In genomic region chr10:86959737-86960002, GRCh38 we compare ENCODE assay signal across 15 cellular contexts. TPM values are rescaled to one million over a fixed set of nuclear protein-coding genes. Genes with fewer than 3 reads are reported as not detected.
DNase-seq lines count a peak whose midpoint lies in the region; ATAC-seq and TF ChIP-seq lines count a peak whose summit lies in the region.
"Had no signal": no experiment of that assay in that cellular context is flagged by ENCODE, and none has a peak within 500 bp of the region (broad histone marks: within the 10 kb centered on the region; RNA-seq: fewer than 3 reads in every experiment).

No MANE protein-coding gene starts in this region.

- no peaks in the 10 kb centered on the region for H4K20me1 ChIP-seq in SK-N-SH (ENCODE audit: insufficient read depth)
- H4K20me1 ChIP-seq in mammary epithelial cell (ENCODE audit: insufficient read depth, low read length): no peaks in the 10 kb centered on the region

- BruUV-seq in mammary epithelial cell (replicated peaks; lab: Mats Ljungman, UMichigan): no TSS peak

- H3K9me2 ChIP-seq in SK-N-SH: no peaks in the 10 kb centered on the region

- H3K4me1 Mint-ChIP-seq in mesothelial cell of epicardium: peaks cover 48% of the 10 kb centered on the region
- H3K4me1 Mint-ChIP-seq in stimulated activated effector memory CD8-positive, alpha-beta T cell treated with anti-CD3 and anti-CD28 coated beads, Interleukin-12 subunit alpha, Interleukin-12 subunit beta, amount 100 ng/mL, for 72 hours: peaks cover 6% of the 10 kb centered on the region
- H3K4me1 Mint-ChIP-seq: activated naive CD8-positive, alpha-beta T cell treated with anti-CD3 and anti-CD28 coated beads, Interleukin-2, amount 10 ng/mL, durations not matched to agents 7 days and 5 days had no signal

- no peaks in the 10 kb centered on the region for H3F3A ChIP-seq in SK-N-SH (replicated peaks; ENCODE audit: insufficient read depth)

- H3K9me3 ChIP-seq in SK-N-SH: no peaks in the 10 kb centered on the region
- H3K9me3 ChIP-seq in mammary epithelial cell (replicated peaks; ENCODE audit: insufficient read depth, low read length): no peaks in the 10 kb centered on the region
- H3K9me3 ChIP-seq in tibial artery: no peaks in the 10 kb centered on the region
- H3K9me3 ChIP-seq in mucosa of descending colon: no peaks in the 10 kb centered on the region

- H3K4me3 ChIP-seq in SK-N-SH (ENCODE audit: low read depth in 2 of 2, low read length in 1 of 2): no peak overlapping the region
- no peak overlapping the region for H3K4me3 ChIP-seq in mammary epithelial cell (replicated peaks in 1 of 3; ENCODE audit: insufficient read depth in 1 of 3, low read depth in 2 of 3, low read length in 3 of 3)
- H3K4me3 ChIP-seq in tibial artery: peak overlapping the region; percentile 49 to 50
- H3K4me3 ChIP-seq in mucosa of descending colon: no peak overlapping the region

- H3K4me1 ChIP-seq in SK-N-SH (ENCODE audit: control insufficient read depth in 1 of 2, insufficient read depth in 2 of 2, low read depth in 1 of 2, low read length in 1 of 2) (peaks cover 6 to 11% of the 10 kb centered on the region in 2 experiments; a peak in 2 of 4 replicates), mammary epithelial cell (ENCODE audit: insufficient read depth, low read length) (peaks cover 51% of the 10 kb centered on the region), tibial artery (peaks cover 5 to 79% (median 77%) of the 10 kb centered on the region in 4 donors), mucosa of descending colon (ENCODE audit: low read depth) (no peaks in the 10 kb centered on the region)

- in situ Hi-C loops in mammary epithelial cell (cut with MboI; ENCODE audit: low sequenced_read_pairs in 2 of 2): no loop called here

- CTCF ChIA-PET in SK-N-SH (lab: Yijun Ruan, JAX) (interaction anchor here (1.7 to 2.0 kb wide), 3 partner anchors 10 to 14 kb away, joined by 5 to 6 read pairs (median 6); no protein-coding TSS in a partner anchor), mammary epithelial cell (lab: Charles Lee; ENCODE audit: low non-redundant PET) (no interaction called here)

- no peaks in the 10 kb centered on the region for H3K27me3 ChIP-seq in SK-N-SH (ENCODE audit: insufficient read depth)
- H3K27me3 ChIP-seq in mammary epithelial cell (ENCODE audit: insufficient read depth, low read length): no peaks in the 10 kb centered on the region
- no peaks in the 10 kb centered on the region for H3K27me3 ChIP-seq in tibial artery

- no peaks in the 10 kb centered on the region for H3K36me3 Mint-ChIP-seq in mesothelial cell of epicardium
- no peaks in the 10 kb centered on the region for H3K36me3 Mint-ChIP-seq in stimulated activated effector memory CD8-positive, alpha-beta T cell treated with anti-CD3 and anti-CD28 coated beads, Interleukin-12 subunit alpha, Interleukin-12 subunit beta, amount 100 ng/mL, for 72 hours
- H3K36me3 Mint-ChIP-seq: activated CD8-positive, alpha-beta memory T cell treated with anti-CD3 and anti-CD28 coated beads, Interleukin-2, amount 10 ng/mL, durations not matched to agents 7 days and 5 days; activated naive CD8-positive, alpha-beta T cell treated with anti-CD3 and anti-CD28 coated beads, Interleukin-2, amount 10 ng/mL, durations not matched to agents 7 days and 5 days; CD8-positive, alpha-beta T cell had no signal

- TF ChIP-seq RAD21 in SK-N-SH (IDR thresholded peaks at IDR 0.05; ENCODE audit: low read length): no peak

- H3K36me3 ChIP-seq in SK-N-SH (replicated peaks in 1 of 2; ENCODE audit: control insufficient read depth in 1 of 2, insufficient read depth in 2 of 2, low read length in 1 of 2) (no peaks in the 10 kb centered on the region), mammary epithelial cell (ENCODE audit: insufficient read depth, low read length) (no peaks in the 10 kb centered on the region), tibial artery (peaks cover 0 to 6% (median 0%) of the 10 kb centered on the region in 3 donors), mucosa of descending colon (ENCODE audit: low read depth) (no peaks in the 10 kb centered on the region)

- dilution Hi-C loops in mammary epithelial cell (cut with HindIII; ENCODE audit: low sequenced_read_pairs): no loop called here

- no peaks in the 10 kb centered on the region for H3K9me3 Mint-ChIP-seq in mesothelial cell of epicardium
- H3K9me3 Mint-ChIP-seq in stimulated activated effector memory CD8-positive, alpha-beta T cell treated with anti-CD3 and anti-CD28 coated beads, Interleukin-12 subunit alpha, Interleukin-12 subunit beta, amount 100 ng/mL, for 72 hours: no peaks in the 10 kb centered on the region
- H3K9me3 Mint-ChIP-seq: activated naive CD8-positive, alpha-beta T cell treated with anti-CD3 and anti-CD28 coated beads, Interleukin-2, amount 10 ng/mL, durations not matched to agents 7 days and 5 days; CD8-positive, alpha-beta T cell; stimulated activated naive CD8-positive, alpha-beta T cell treated with anti-CD3 and anti-CD28 coated beads, Interleukin-15, Interleukin-2, amounts not matched to agents 100 ng/mL and 50 ng/mL, for 24 hours had no signal

- intact Hi-C loops in mammary epithelial cell (cut with micrococcal nuclease) (loop anchor here (1.0 to 2.0 kb wide), 5 partner anchors 20 to 559 kb away; partner anchors contain the start of gene BMPR1A), tibial artery (cut with DNase I; ENCODE audit: low total_unique reads) (loop anchor here (10.0 kb wide), 1 partner anchor 135 kb away; the partner anchor contains the start of genes GLUD1 and SHLD2), mucosa of descending colon (cut with DNase I, micrococcal nuclease) (no loop called here)

- no peak overlapping the region for H2AFZ ChIP-seq in SK-N-SH (ENCODE audit: low read depth)
- peak overlapping the region; percentile 54 for H2AFZ ChIP-seq in mammary epithelial cell (ENCODE audit: low read depth, low read length)

- no peak for TF ChIP-seq EP300 in SK-N-SH (IDR thresholded peaks at IDR 0.05; ENCODE audit: borderline replicate concordance in 1 of 2, low read depth in 1 of 2, low read length in 1 of 2)

- TF ChIP-seq CTCF in SK-N-SH (IDR thresholded peaks at IDR 0.05) (no peak), mammary epithelial cell (conservative IDR thresholded peaks at IDR 0.05 in 1 of 2, IDR thresholded peaks at IDR 0.05 in 1 of 2; ENCODE audit: extremely low read depth in 1 of 2, insufficient read depth in 1 of 2, low read depth in 1 of 2, low read length in 2 of 2) (no peak), mesothelial cell of epicardium (IDR thresholded peaks at IDR 0.05; ENCODE audit: unreplicated experiment) (no peak), tibial artery (IDR thresholded peaks at IDR 0.05) (no peak), mucosa of descending colon (IDR thresholded peaks at IDR 0.05) (no peak)

- no peaks in the 10 kb centered on the region for H3K27me3 Mint-ChIP-seq in mesothelial cell of epicardium (ENCODE audit: low read depth)
- H3K27me3 Mint-ChIP-seq: activated CD8-positive, alpha-beta memory T cell treated with anti-CD3 and anti-CD28 coated beads, Interleukin-2, amount 10 ng/mL, durations not matched to agents 7 days and 5 days; activated naive CD8-positive, alpha-beta T cell treated with anti-CD3 and anti-CD28 coated beads, Interleukin-2, amount 10 ng/mL, durations not matched to agents 7 days and 5 days; stimulated activated naive CD8-positive, alpha-beta T cell treated with anti-CD3 and anti-CD28 coated beads, Interleukin-15, Interleukin-2, amounts not matched to agents 100 ng/mL and 50 ng/mL, for 24 hours had no signal

- ATAC-seq in SK-N-SH treated with all-trans-retinoic acid at 6 μM for 48 hours (no peak), HG02642 (IDR thresholded peaks at IDR 0.05; ENCODE audit: poor library complexity, unreplicated experiment) (no peak), mucosa of descending colon (no peak)
- no peak for ATAC-seq in stimulated activated effector memory CD8-positive, alpha-beta T cell treated with anti-CD3 and anti-CD28 coated beads, Interleukin-12 subunit alpha, Interleukin-12 subunit beta, amount 100 ng/mL, for 72 hours

- H3K27ac Mint-ChIP-seq in mesothelial cell of epicardium: peak overlapping the region; percentile 87
- H3K27ac Mint-ChIP-seq in stimulated activated effector memory CD8-positive, alpha-beta T cell treated with anti-CD3 and anti-CD28 coated beads, Interleukin-12 subunit alpha, Interleukin-12 subunit beta, amount 100 ng/mL, for 72 hours: no peak overlapping the region
- H3K27ac Mint-ChIP-seq: activated CD8-positive, alpha-beta memory T cell treated with anti-CD3 and anti-CD28 coated beads, Interleukin-2, amount 10 ng/mL, durations not matched to agents 7 days and 5 days; activated naive CD8-positive, alpha-beta T cell treated with anti-CD3 and anti-CD28 coated beads, Interleukin-2, amount 10 ng/mL, durations not matched to agents 7 days and 5 days; CD8-positive, alpha-beta T cell; stimulated activated naive CD8-positive, alpha-beta T cell treated with anti-CD3 and anti-CD28 coated beads, Interleukin-15, Interleukin-2, amounts not matched to agents 100 ng/mL and 50 ng/mL, for 24 hours had no signal

- H3K4me2 ChIP-seq in SK-N-SH: peak overlapping the region; percentile 4; the same call in 1 of the 2 replicates
- H3K4me2 ChIP-seq in mammary epithelial cell (ENCODE audit: insufficient read depth, low read depth, low read length): peak overlapping the region; percentile 76

- H3K79me2 ChIP-seq in SK-N-SH (ENCODE audit: insufficient read depth) (no peaks in the 10 kb centered on the region), mammary epithelial cell (ENCODE audit: insufficient read depth, low read length) (peaks cover 35% of the 10 kb centered on the region)

- WGBS in SK-N-SH (ENCODE audit: low lambda C conversion rate): 80% methylated on average over 1 of the region's 2 CpGs
- 77% methylated on average over 2 of the region's 2 CpGs for WGBS in mammary epithelial cell (ENCODE audit: low coverage, missing lambda C conversion rate)

- no peak overlapping the region for H3K27ac ChIP-seq in SK-N-SH (ENCODE audit: low read depth in 2 of 2, low read length in 1 of 2)
- H3K27ac ChIP-seq in mammary epithelial cell (ENCODE audit: insufficient read depth, low read depth, low read length): peak overlapping the region; percentile 71
- H3K27ac ChIP-seq in tibial artery: peak overlapping the region; percentile 91 to 94
- H3K27ac ChIP-seq: 22Rv1 had no signal

- POLR2A ChIA-PET in SK-N-SH (lab: Yijun Ruan, JAX): no interaction called here

- DNase-seq in SK-N-SH: no peak
- DNase-seq in mammary epithelial cell: no peak
- DNase-seq in mesothelial cell of epicardium (ENCODE audit: low spot score in 2 of 2, unreplicated experiment in 2 of 2): no peak
- peak in 1 of 2 donors; percentile 19 for DNase-seq in tibial artery
- DNase-seq in stimulated activated effector memory CD8-positive, alpha-beta T cell treated with anti-CD3 and anti-CD28 coated beads, Interleukin-12 subunit alpha, Interleukin-12 subunit beta, amount 100 ng/mL, for 72 hours (ENCODE audit: low spot score in 2 of 2): no peak
- DNase-seq in mucosa of descending colon: no peak
- DNase-seq: activated CD8-positive, alpha-beta memory T cell treated with anti-CD3 and anti-CD28 coated beads, Interleukin-2, amount 10 ng/mL, durations not matched to agents 7 days and 5 days; activated naive CD8-positive, alpha-beta T cell treated with anti-CD3 and anti-CD28 coated beads, Interleukin-2, amount 10 ng/mL, durations not matched to agents 7 days and 5 days; CD8-positive, alpha-beta T cell; SHP77 treated with DMSO at 0.1 percent for 48 hours; stimulated activated CD4-positive, alpha-beta T cell treated with anti-CD3 and anti-CD28 coated beads, Interleukin-4, amount 100 ng/mL, for 24 hours had no signal

- peak overlapping the region; percentile 66 for H3K4me3 Mint-ChIP-seq in mesothelial cell of epicardium
- no peak overlapping the region for H3K4me3 Mint-ChIP-seq in stimulated activated effector memory CD8-positive, alpha-beta T cell treated with anti-CD3 and anti-CD28 coated beads, Interleukin-12 subunit alpha, Interleukin-12 subunit beta, amount 100 ng/mL, for 72 hours
- H3K4me3 Mint-ChIP-seq: activated CD8-positive, alpha-beta memory T cell treated with anti-CD3 and anti-CD28 coated beads, Interleukin-2, amount 10 ng/mL, durations not matched to agents 7 days and 5 days; activated naive CD8-positive, alpha-beta T cell treated with anti-CD3 and anti-CD28 coated beads, Interleukin-2, amount 10 ng/mL, durations not matched to agents 7 days and 5 days; CD8-positive, alpha-beta T cell; stimulated activated naive CD8-positive, alpha-beta T cell treated with anti-CD3 and anti-CD28 coated beads, Interleukin-15, Interleukin-2, amounts not matched to agents 100 ng/mL and 50 ng/mL, for 24 hours had no signal

- no peak overlapping the region for H3K9ac ChIP-seq in SK-N-SH
- H3K9ac ChIP-seq in mammary epithelial cell (ENCODE audit: insufficient read depth, low read length): peak overlapping the region; percentile 44

RNA-seq across cellular contexts. Expression of gene SNCG, which starts 1.3 kb away (rescaled TPM):
- polyA plus RNA-seq in SK-N-SH (2012; rRNA removed) (3.8 and 4.3 TPM in 2 replicates), mammary epithelial cell (101 TPM)
- 2.3 and 3.1 TPM in 2 replicates for polyA plus RNA-seq in SK-N-SH (2012; cell fraction: cytosol; rRNA removed)
- 5.2 and 6.0 TPM in 2 replicates for polyA plus RNA-seq in SK-N-SH (2012; cell fraction: nucleus; rRNA removed)
- total RNA-seq in mammary epithelial cell (10 to 100 TPM; 25.7 to 54.0 TPM), mesothelial cell of epicardium (92.0 to 104 TPM (median 98.5 TPM) in 3 replicates), mucosa of descending colon (10 to 100 TPM in 1 of 3 donors, 1 to 10 TPM in 2; 2.9 to 22.1 (median 8.3) TPM)
- 31.4 TPM for polyA minus RNA-seq in mammary epithelial cell
- total RNA-seq: activated CD8-positive, alpha-beta memory T cell treated with anti-CD3 and anti-CD28 coated beads, Interleukin-2, amount 10 ng/mL, durations not matched to agents 7 days and 5 days; activated naive CD8-positive, alpha-beta T cell treated with anti-CD3 and anti-CD28 coated beads, Interleukin-2, amount 10 ng/mL, durations not matched to agents 7 days and 5 days; CD8-positive, alpha-beta T cell had no signal

RNA-seq across cellular contexts. Expression of gene MMRN2, which starts 2.3 kb away (rescaled TPM):
- 0.02 and 0.05 TPM in 2 replicates for polyA plus RNA-seq in SK-N-SH (2012; rRNA removed)
- not detected in 2 replicates for polyA plus RNA-seq in SK-N-SH (2012; cell fraction: cytosol; rRNA removed)
- 0.01 and 0.06 TPM in 2 replicates for polyA plus RNA-seq in SK-N-SH (2012; cell fraction: nucleus; rRNA removed)
- 10 to 100 TPM in 1 of 2 donors, 1 to 10 TPM in 1; 8.5 to 13.7 TPM for total RNA-seq in mammary epithelial cell
- 11.6 TPM for polyA plus RNA-seq in mammary epithelial cell
- polyA minus RNA-seq in mammary epithelial cell: 5.4 TPM
- 6.5 to 9.8 TPM (median 7.2 TPM) in 3 replicates for total RNA-seq in mesothelial cell of epicardium
- 10 to 100 TPM in 1 of 3 donors, 1 to 10 TPM in 2; 5.7 to 11.5 (median 8.3) TPM for total RNA-seq in mucosa of descending colon
- total RNA-seq: activated CD8-positive, alpha-beta memory T cell treated with anti-CD3 and anti-CD28 coated beads, Interleukin-2, amount 10 ng/mL, durations not matched to agents 7 days and 5 days; activated naive CD8-positive, alpha-beta T cell treated with anti-CD3 and anti-CD28 coated beads, Interleukin-2, amount 10 ng/mL, durations not matched to agents 7 days and 5 days had no signal

RNA-seq across cellular contexts. Expression of gene ADIRF, which starts 8.6 kb away (rescaled TPM):
- polyA plus RNA-seq in SK-N-SH (2012; rRNA removed) (not detected in 2 replicates), mammary epithelial cell (517 TPM)
- not detected in 2 replicates for polyA plus RNA-seq in SK-N-SH (2012; cell fraction: cytosol; rRNA removed)
- polyA plus RNA-seq in SK-N-SH (2012; cell fraction: nucleus; rRNA removed): not detected in 2 replicates
- total RNA-seq in mammary epithelial cell (100 to 1,000 TPM in 1 of 2 donors, 10 to 100 TPM in 1; 57.0 to 247 TPM), mesothelial cell of epicardium (0.29 TPM in 1 of 3 replicates, not detected in the others), mucosa of descending colon (100 to 1,000 TPM in 1 of 3 donors, 10 to 100 TPM in 2; 48.6 to 127 (median 90.6) TPM)
- polyA minus RNA-seq in mammary epithelial cell: 39.5 TPM
- total RNA-seq: activated CD8-positive, alpha-beta memory T cell treated with anti-CD3 and anti-CD28 coated beads, Interleukin-2, amount 10 ng/mL, durations not matched to agents 7 days and 5 days; activated naive CD8-positive, alpha-beta T cell treated with anti-CD3 and anti-CD28 coated beads, Interleukin-2, amount 10 ng/mL, durations not matched to agents 7 days and 5 days; CD8-positive, alpha-beta T cell had no signal

Comparison
In these comparisons a context has a peak if more than half of its experiments do, and no peak if none do; other contexts are left out.
1. H3K27ac ChIP-seq: peak in mammary epithelial cell (single experiment) and tibial artery (2 of 2); none in SK-N-SH (0 of 2).
2. H3K4me3 ChIP-seq: peak in tibial artery (2 of 2); none in SK-N-SH (0 of 2), mammary epithelial cell (0 of 3) and mucosa of descending colon (single experiment).
3. RNA of gene ADIRF, which starts 8.6 kb away (total RNA-seq): 57.0 to 247 TPM in mammary epithelial cell and 48.6 to 127 TPM in mucosa of descending colon; 0.29 TPM in mesothelial cell of epicardium; every median in the first group is over 10 times any median in the second.
4. intact Hi-C loops: an anchor here in mammary epithelial cell (1.0 to 2.0 kb wide) and tibial artery (10.0 kb wide); none called in mucosa of descending colon.